ENCODE assay signal across 9 cellular contexts in genomic region chr6:87922947-87923330, GRCh38.
DNase-seq lines count a peak whose midpoint lies in the region; ATAC-seq and TF ChIP-seq lines count a peak whose summit lies in the region.
"Had no signal": no experiment of that assay in that cellular context is flagged by ENCODE, and none has a peak within 500 bp of the region (broad histone marks: within the 10 kb centered on the region; RNA-seq: fewer than 3 reads in every experiment).

No MANE protein-coding gene starts in this region.

- H3K9me3 ChIP-seq in heart right ventricle = no peaks in the 10 kb centered on the region
- H3K9me3 ChIP-seq: A549 had no signal

- H3K4me1 ChIP-seq in heart right ventricle = peaks cover 0 to 6% (median 0%) of the 10 kb centered on the region in 9 donors
- H3K4me1 ChIP-seq: A549 had no signal

- ATAC-seq in HG02623 (IDR thresholded peaks at IDR 0.05; ENCODE audit: unreplicated experiment) (peak; percentile 74), heart right ventricle (no peak)
- ATAC-seq: A549 had no signal

- DNase-seq in NCI-H2029 (lab: John Stamatoyannopoulos, UW) (peak; percentile 30), NCI-H2029 treated with DMSO at 0.1 percent for 48 hours (lab: John Stamatoyannopoulos, UW) (no peak), NAMALWA (ENCODE audit: low spot score) (peak; percentile 95), myocyte (ENCODE audit: low read depth) (peak; percentile 51), ureter (ENCODE audit: low spot score) (no peak), heart right ventricle (no peak)
- no peak for DNase-seq in activated CD8-positive, alpha-beta memory T cell treated with anti-CD3 and anti-CD28 coated beads, Interleukin-2, amount 50 U/mL, for 4 hours

- H3K27me3 ChIP-seq in heart right ventricle = peaks cover 0 to 5% (median 0%) of the 10 kb centered on the region in 7 donors

- H3K36me3 ChIP-seq in heart right ventricle = no peaks in the 10 kb centered on the region

- WGBS in heart right ventricle, 2 donors = 58 to 69% methylated on average over 2 of the region's 2 CpGs

- H3K4me3 ChIP-seq in heart right ventricle = no peak overlapping the region
- H3K4me3 ChIP-seq: A549 had no signal

- H3K27ac ChIP-seq in heart right ventricle = no peak overlapping the region
- H3K27ac ChIP-seq: A549 had no signal

- no peak for TF ChIP-seq CTCF in heart right ventricle (IDR thresholded peaks at IDR 0.05)

- intact Hi-C loops in heart right ventricle (cut with DNase I) = loop anchor here in 2 of 10 donors (10.0 kb wide), 2 partner anchors 862 to 942 kb away; no protein-coding TSS in a partner anchor

Comparison
In these comparisons a context has a peak if more than half of its experiments do, and no peak if none do; other contexts are left out.
1. DNase-seq: peak in NCI-H2029 (single experiment), NAMALWA (single experiment) and myocyte (single experiment); none in NCI-H2029 treated with DMSO at 0.1 percent for 48 hours (single experiment), ureter (single experiment), activated CD8-positive, alpha-beta memory T cell treated with anti-CD3 and anti-CD28 coated beads, Interleukin-2, amount 50 U/mL, for 4 hours (single experiment) and heart right ventricle (0 of 2).